In genomic region chrX:30150196-30150895, GRCh38 we compare ENCODE assay signal across 22 cellular contexts.
DNase-seq lines count a peak whose midpoint lies in the region; ATAC-seq and TF ChIP-seq lines count a peak whose summit lies in the region.
"Had no signal": no experiment of that assay in that cellular context is flagged by ENCODE, and none has a peak within 500 bp of the region (broad histone marks: within the 10 kb centered on the region; RNA-seq: fewer than 3 reads in every experiment).

No MANE protein-coding gene starts in this region.

- peak overlapping the region; percentile 73; the same call in 1 of the 2 replicates for H3K27ac ChIP-seq in PC-9
- H3K27ac ChIP-seq in psoas muscle = no peak overlapping the region
- no peak overlapping the region for H3K27ac ChIP-seq in tibial nerve
- H3K27ac ChIP-seq: BLaER1, gastrocnemius medialis had no signal

- POLR2A ChIA-PET in PC-9 (lab: Charles Lee; ENCODE audit: unreplicated experiment) = no interaction called here

- H3K9me3 ChIP-seq in PC-9 (ENCODE audit: insufficient read depth, low read depth) = no peaks in the 10 kb centered on the region
- H3K9me3 ChIP-seq in psoas muscle = no peaks in the 10 kb centered on the region
- no peaks in the 10 kb centered on the region for H3K9me3 ChIP-seq in tibial nerve
- H3K9me3 ChIP-seq: BLaER1, gastrocnemius medialis had no signal

- no peaks in the 10 kb centered on the region for H3F3A ChIP-seq in PC-9 (ENCODE audit: insufficient read depth, low read depth)

- no peaks in the 10 kb centered on the region for H3K36me3 ChIP-seq in PC-9 (ENCODE audit: low read depth)
- H3K36me3 ChIP-seq in psoas muscle (ENCODE audit: insufficient read depth in 1 of 2, low read depth in 1 of 2) = no peaks in the 10 kb centered on the region
- no peaks in the 10 kb centered on the region for H3K36me3 ChIP-seq in tibial nerve
- H3K36me3 ChIP-seq: BLaER1, gastrocnemius medialis had no signal

- ATAC-seq in esophagus mucosa (peak; percentile 44), psoas muscle (no peak), HG03139 (IDR thresholded peaks at IDR 0.05; ENCODE audit: unreplicated experiment) (no peak)
- ATAC-seq: activated naive CD8-positive, alpha-beta T cell treated with anti-CD3 and anti-CD28 coated beads, Interleukin-2, amount 50 U/mL, for 24 hours; activated T-cell treated with anti-CD3 and anti-CD28 coated beads, Interleukin-2, amount 50 U/mL, for 4 hours; gastrocnemius medialis; stimulated activated effector memory CD8-positive, alpha-beta T cell treated with anti-CD3 and anti-CD28 coated beads, Interleukin-12 subunit alpha, Interleukin-12 subunit beta, amount 100 ng/mL, for 72 hours had no signal

- WGBS in psoas muscle, 3 donors = 66 to 90% (median 78%) methylated on average over 4 to 6 of the region's 6 CpGs
- 60 to 92% methylated on average over 4 to 6 of the region's 6 CpGs for WGBS in tibial nerve, 2 donors

- no peak overlapping the region for H2AFZ ChIP-seq in PC-9

- DNase-seq in Ammon's horn (ENCODE audit: low spot score) = peak; percentile 1
- DNase-seq in ELR (ENCODE audit: low read depth) = peak; percentile 19
- DNase-seq in PC-9 = no peak
- DNase-seq in psoas muscle = no peak
- no peak for DNase-seq in NCI-H2029 treated with DMSO at 0.1 percent for 48 hours (lab: John Stamatoyannopoulos, UW)
- DNase-seq in tibial nerve (ENCODE audit: low spot score in 2 of 2) = no peak
- DNase-seq: activated naive CD4-positive, alpha-beta T cell; activated naive CD8-positive, alpha-beta T cell treated with anti-CD3 and anti-CD28 coated beads, Interleukin-2, amount 50 U/mL, for 24 hours; activated T-cell treated with anti-CD3 and anti-CD28 coated beads, Interleukin-2, amount 50 U/mL, for 4 hours; DMS 273 treated with DMSO at 0.1 percent for 48 hours; endodermal cell; gastrocnemius medialis; H7; NCI-H1092 treated with DMSO at 0.1 percent for 48 hours; NCI-H187; NCI-H526; SHP77 treated with DMSO at 0.1 percent for 48 hours had no signal

- H4K20me1 ChIP-seq in PC-9 (ENCODE audit: insufficient read depth) = no peaks in the 10 kb centered on the region
- H4K20me1 ChIP-seq: BLaER1 had no signal

- no peaks in the 10 kb centered on the region for H3K79me2 ChIP-seq in PC-9 (ENCODE audit: low read depth)

- TF ChIP-seq POLR2A in tibial nerve (IDR thresholded peaks at IDR 0.05) = no peak

- no peak for TF ChIP-seq CTCF in PC-9 (conservative IDR thresholded peaks at IDR 0.05)
- TF ChIP-seq CTCF in psoas muscle (IDR thresholded peaks at IDR 0.05) = no peak
- no peak for TF ChIP-seq CTCF in tibial nerve (IDR thresholded peaks at IDR 0.05)

- intact Hi-C loops in PC-9 (cut with micrococcal nuclease; ENCODE audit: unreplicated experiment) = no loop called here
- intact Hi-C loops in psoas muscle (cut with DNase I) = no loop called here

- H3K4me1 ChIP-seq in PC-9 (replicated peaks; ENCODE audit: insufficient read depth) = peaks cover 17% of the 10 kb centered on the region
- H3K4me1 ChIP-seq in psoas muscle = no peaks in the 10 kb centered on the region
- no peaks in the 10 kb centered on the region for H3K4me1 ChIP-seq in tibial nerve
- H3K4me1 ChIP-seq: BLaER1, gastrocnemius medialis had no signal

- H3K9me2 ChIP-seq in PC-9 (ENCODE audit: insufficient read depth) = no peaks in the 10 kb centered on the region

- H3K27me3 ChIP-seq in PC-9 (ENCODE audit: insufficient read depth, low read depth) (no peaks in the 10 kb centered on the region), psoas muscle (ENCODE audit: insufficient read depth in 3 of 3, low read length in 2 of 3) (peaks cover 0 to 2% (median 0%) of the 10 kb centered on the region in 3 donors), tibial nerve (no peaks in the 10 kb centered on the region)
- H3K27me3 ChIP-seq: BLaER1, gastrocnemius medialis had no signal

- H3K4me3 ChIP-seq in PC-9 (no peak overlapping the region), psoas muscle (no peak overlapping the region), tibial nerve (no peak overlapping the region)
- H3K4me3 ChIP-seq: BLaER1, gastrocnemius medialis, lung had no signal

- 0 out of 2 replicates have a peak overlapping the region, but pooled peaks have one; percentile 63 for H3K4me2 ChIP-seq in PC-9
- H3K4me2 ChIP-seq: BLaER1 had no signal

- no TSS peak for BruUV-seq in PC-9 (replicated peaks; lab: Mats Ljungman, UMichigan)

- no peak for TF ChIP-seq EP300 in tibial nerve (IDR thresholded peaks at IDR 0.05)

- CTCF ChIA-PET in PC-9 (lab: Charles Lee) = interaction anchor here (0.5 kb wide), 1 partner anchor 26 kb away, joined by 3 read pairs; no protein-coding TSS in a partner anchor

Comparison
In these comparisons a context has a peak if more than half of its experiments do, and no peak if none do; other contexts are left out.
1. DNase-seq: peak in Ammon's horn (single experiment) and ELR (single experiment); none in PC-9 (0 of 2), psoas muscle (0 of 2), NCI-H2029 treated with DMSO at 0.1 percent for 48 hours (single experiment) and tibial nerve (0 of 2).